17 cellular contexts compared by ENCODE assay signal in genomic region chr6:87692097-87692496, GRCh38. TPM values are rescaled to one million over a fixed set of nuclear protein-coding genes. Genes with fewer than 3 reads are reported as not detected.
DNase-seq lines count a peak whose midpoint lies in the region; ATAC-seq, FAIRE-seq and TF ChIP-seq lines count a peak whose summit lies in the region.
"Had no signal": no experiment of that assay in that cellular context is flagged by ENCODE, and none has a peak within 500 bp of the region (broad histone marks: within the 10 kb centered on the region; RNA-seq: fewer than 3 reads in every experiment).

No MANE protein-coding gene starts in this region.

- H4K8ac ChIP-seq in H9 (replicated peaks; ENCODE audit: insufficient read length, low read depth, low read length): no peak overlapping the region

- no peak overlapping the region for H3K18ac ChIP-seq in H9 (ENCODE audit: insufficient read length, low read depth, low read length)

- no peak overlapping the region for H4K5ac ChIP-seq in H9 (ENCODE audit: insufficient read length, low read depth, low read length)

- no peaks in the 10 kb centered on the region for H3K9me3 Mint-ChIP-seq in activated CD8-positive, alpha-beta T cell treated with anti-CD3 and anti-CD28 coated beads for 36 hours
- no peaks in the 10 kb centered on the region for H3K9me3 Mint-ChIP-seq in activated CD8-positive, alpha-beta T cell treated with anti-CD3 and anti-CD28 coated beads, Interleukin-2, amount 10 ng/mL, durations not matched to agents 7 days and 5 days (ENCODE audit: insufficient read depth)
- H3K9me3 Mint-ChIP-seq in H9: no peaks in the 10 kb centered on the region
- H3K9me3 Mint-ChIP-seq in dendritic cell treated with granulocyte-macrophage colony-stimulating factor and Interleukin-4, amounts not matched to agents 40 ng/mL and 50 ng/mL, for 4 days: no peaks in the 10 kb centered on the region
- no peaks in the 10 kb centered on the region for H3K9me3 Mint-ChIP-seq in stimulated activated memory B cell treated with anti-CD40 and anti-IgM and Interleukin-4, amounts not matched to agents 10 μg/mL and 1 μg/mL and 100 μg/mL, for 72 hours
- H3K9me3 Mint-ChIP-seq: nephron progenitor cell had no signal

- no peak overlapping the region for H2BK15ac ChIP-seq in H9 (ENCODE audit: low read depth, low read length)

- H3K9me3 ChIP-seq in H9 (ENCODE audit: control insufficient read depth, low read depth, low read length): no peaks in the 10 kb centered on the region
- H3K9me3 ChIP-seq: esophagus muscularis mucosa had no signal

- H3K23me2 ChIP-seq in H9 (ENCODE audit: insufficient read length, low read depth, low read length, poor library complexity, severe bottlenecking): no peaks in the 10 kb centered on the region

- H2BK12ac ChIP-seq in H9 (ENCODE audit: insufficient read length, low read depth, low read length): no peak overlapping the region

- H4K20me1 ChIP-seq in H9 (ENCODE audit: control insufficient read depth, insufficient read depth, insufficient read length): no peaks in the 10 kb centered on the region

- CTCF ChIA-PET in activated CD8-positive, alpha-beta T cell treated with anti-CD3 and anti-CD28 coated beads for 36 hours (lab: Charles Lee): interaction anchor here (1.2 kb wide), 1 partner anchor 36 kb away, joined by 3 read pairs; no protein-coding TSS in a partner anchor
- CTCF ChIA-PET in activated CD8-positive, alpha-beta T cell treated with anti-CD3 and anti-CD28 coated beads, Interleukin-2, amount 10 ng/mL, durations not matched to agents 7 days and 5 days (lab: Charles Lee): interaction anchor here (0.6 kb wide), 1 partner anchor 199 kb away, joined by 3 read pairs; no protein-coding TSS in a partner anchor

- DNase-seq in activated CD8-positive, alpha-beta T cell treated with anti-CD3 and anti-CD28 coated beads for 36 hours: no peak
- DNase-seq in activated CD8-positive, alpha-beta T cell treated with anti-CD3 and anti-CD28 coated beads, Interleukin-2, amount 10 ng/mL, durations not matched to agents 7 days and 5 days: no peak
- DNase-seq in H9 (no peak), urothelium cell line (ENCODE audit: low spot score) (no peak), posterior vena cava (ENCODE audit: low spot score) (no peak), kidney tubule cell (ENCODE audit: low spot score) (no peak)
- DNase-seq: brain microvascular endothelial cell, glutamatergic neuron, NCI-H1048, NCI-H69, nephron progenitor cell, right cardiac atrium, SW 1271 had no signal

- no peak overlapping the region for H2BK120ac ChIP-seq in H9 (ENCODE audit: low read depth, low read length, poor library complexity, severe bottlenecking)

- H3K4me1 Mint-ChIP-seq in activated CD8-positive, alpha-beta T cell treated with anti-CD3 and anti-CD28 coated beads for 36 hours (ENCODE audit: low read depth): peaks cover 73% of the 10 kb centered on the region
- H3K4me1 Mint-ChIP-seq in activated CD8-positive, alpha-beta T cell treated with anti-CD3 and anti-CD28 coated beads, Interleukin-2, amount 10 ng/mL, durations not matched to agents 7 days and 5 days (ENCODE audit: low read depth): peaks cover 32% of the 10 kb centered on the region
- peaks cover 53 to 58% of the 10 kb centered on the region in 2 experiments for H3K4me1 Mint-ChIP-seq in H9
- H3K4me1 Mint-ChIP-seq in dendritic cell treated with granulocyte-macrophage colony-stimulating factor and Interleukin-4, amounts not matched to agents 40 ng/mL and 50 ng/mL, for 4 days (ENCODE audit: low read depth): peaks cover 73% of the 10 kb centered on the region
- peaks cover 74% of the 10 kb centered on the region for H3K4me1 Mint-ChIP-seq in stimulated activated memory B cell treated with anti-CD40 and anti-IgM and Interleukin-4, amounts not matched to agents 10 μg/mL and 1 μg/mL and 100 μg/mL, for 72 hours

- intact Hi-C loops in activated CD8-positive, alpha-beta T cell treated with anti-CD3 and anti-CD28 coated beads for 36 hours (cut with micrococcal nuclease): no loop called here
- intact Hi-C loops in dendritic cell treated with granulocyte-macrophage colony-stimulating factor and Interleukin-4, amounts not matched to agents 40 ng/mL and 50 ng/mL, for 4 days (cut with micrococcal nuclease): loop anchor here (10.0 kb wide), 3 partner anchors 217 to 537 kb away; partner anchors contain the start of genes SLC35A1 and ZNF292
- intact Hi-C loops in posterior vena cava (cut with DNase I): no loop called here

- no peak overlapping the region for H3K4me3 Mint-ChIP-seq in activated CD8-positive, alpha-beta T cell treated with anti-CD3 and anti-CD28 coated beads for 36 hours
- H3K4me3 Mint-ChIP-seq in activated CD8-positive, alpha-beta T cell treated with anti-CD3 and anti-CD28 coated beads, Interleukin-2, amount 10 ng/mL, durations not matched to agents 7 days and 5 days: no peak overlapping the region
- H3K4me3 Mint-ChIP-seq in H9: no peak overlapping the region
- no peak overlapping the region for H3K4me3 Mint-ChIP-seq in dendritic cell treated with granulocyte-macrophage colony-stimulating factor and Interleukin-4, amounts not matched to agents 40 ng/mL and 50 ng/mL, for 4 days
- H3K4me3 Mint-ChIP-seq in stimulated activated memory B cell treated with anti-CD40 and anti-IgM and Interleukin-4, amounts not matched to agents 10 μg/mL and 1 μg/mL and 100 μg/mL, for 72 hours: no peak overlapping the region

- POLR2A ChIA-PET in activated CD8-positive, alpha-beta T cell treated with anti-CD3 and anti-CD28 coated beads for 36 hours (lab: Charles Lee): interaction anchor here (0.9 kb wide), 1 partner anchor 10 kb away, joined by 3 read pairs; no protein-coding TSS in a partner anchor
- POLR2A ChIA-PET in activated CD8-positive, alpha-beta T cell treated with anti-CD3 and anti-CD28 coated beads, Interleukin-2, amount 10 ng/mL, durations not matched to agents 7 days and 5 days (lab: Charles Lee): no interaction called here

- no peak for TF ChIP-seq CTCF in activated CD8-positive, alpha-beta T cell treated with anti-CD3 and anti-CD28 coated beads for 36 hours (IDR thresholded peaks at IDR 0.05)
- TF ChIP-seq CTCF in H9 (conservative IDR thresholded peaks at IDR 0.05): no peak

- no peak overlapping the region for H2AFZ ChIP-seq in H9 (ENCODE audit: low read length)

- FAIRE-seq in urothelium cell line (lab: Jason Lieb, UNC): no peak

- ATAC-seq in activated CD8-positive, alpha-beta T cell treated with anti-CD3 and anti-CD28 coated beads for 36 hours: peak; percentile 45
- ATAC-seq in activated CD8-positive, alpha-beta T cell treated with anti-CD3 and anti-CD28 coated beads, Interleukin-2, amount 10 ng/mL, durations not matched to agents 7 days and 5 days: no peak
- no peak for ATAC-seq in stimulated activated memory B cell treated with anti-CD40 and anti-IgM and Interleukin-4, amounts not matched to agents 10 μg/mL and 1 μg/mL and 100 μg/mL, for 72 hours

- no peak overlapping the region for H3K23ac ChIP-seq in H9 (ENCODE audit: insufficient read length, low read depth, low read length)

- no peak overlapping the region for H2BK5ac ChIP-seq in H9 (ENCODE audit: insufficient read length, low read length)

- H3K14ac ChIP-seq in H9 (ENCODE audit: insufficient read depth, low read length): no peak overlapping the region

- H3K27me3 ChIP-seq in H9 (ENCODE audit: insufficient read depth, low read length): no peaks in the 10 kb centered on the region
- H3K27me3 ChIP-seq: brain microvascular endothelial cell, esophagus muscularis mucosa had no signal

- H3K36me3 Mint-ChIP-seq in activated CD8-positive, alpha-beta T cell treated with anti-CD3 and anti-CD28 coated beads for 36 hours (ENCODE audit: low read depth): peaks cover 23% of the 10 kb centered on the region
- peaks cover 22% of the 10 kb centered on the region for H3K36me3 Mint-ChIP-seq in activated CD8-positive, alpha-beta T cell treated with anti-CD3 and anti-CD28 coated beads, Interleukin-2, amount 10 ng/mL, durations not matched to agents 7 days and 5 days (ENCODE audit: low read depth)
- peaks cover 2 to 4% (median 3%) of the 10 kb centered on the region in 3 experiments; a peak in 6 of 7 replicates for H3K36me3 Mint-ChIP-seq in H9 (ENCODE audit: insufficient read depth in 1 of 3, low read depth in 3 of 3)
- H3K36me3 Mint-ChIP-seq in dendritic cell treated with granulocyte-macrophage colony-stimulating factor and Interleukin-4, amounts not matched to agents 40 ng/mL and 50 ng/mL, for 4 days (ENCODE audit: low read depth): peaks cover 49% of the 10 kb centered on the region
- H3K36me3 Mint-ChIP-seq in stimulated activated memory B cell treated with anti-CD40 and anti-IgM and Interleukin-4, amounts not matched to agents 10 μg/mL and 1 μg/mL and 100 μg/mL, for 72 hours: peaks cover 9% of the 10 kb centered on the region

- H3K79me2 ChIP-seq in H9 (ENCODE audit: insufficient read depth, low read length): peaks cover 82% of the 10 kb centered on the region

- no peak overlapping the region for H3K4ac ChIP-seq in H9 (ENCODE audit: low read depth, low read length)

- H3K4me2 ChIP-seq in H9 (ENCODE audit: insufficient read depth, insufficient read length, low read length): no peak overlapping the region

- H3K27ac Mint-ChIP-seq in activated CD8-positive, alpha-beta T cell treated with anti-CD3 and anti-CD28 coated beads for 36 hours: no peak overlapping the region
- no peak overlapping the region for H3K27ac Mint-ChIP-seq in activated CD8-positive, alpha-beta T cell treated with anti-CD3 and anti-CD28 coated beads, Interleukin-2, amount 10 ng/mL, durations not matched to agents 7 days and 5 days
- no peak overlapping the region for H3K27ac Mint-ChIP-seq in H9
- peak overlapping the region; percentile 78 for H3K27ac Mint-ChIP-seq in dendritic cell treated with granulocyte-macrophage colony-stimulating factor and Interleukin-4, amounts not matched to agents 40 ng/mL and 50 ng/mL, for 4 days
- peak overlapping the region; percentile 53 for H3K27ac Mint-ChIP-seq in stimulated activated memory B cell treated with anti-CD40 and anti-IgM and Interleukin-4, amounts not matched to agents 10 μg/mL and 1 μg/mL and 100 μg/mL, for 72 hours

- no peak overlapping the region for H3K56ac ChIP-seq in H9 (ENCODE audit: insufficient read length, low read depth, low read length)

- H3K27ac ChIP-seq in H9 (ENCODE audit: insufficient read length, low read depth, low read length): no peak overlapping the region
- H3K27ac ChIP-seq: brain microvascular endothelial cell, RWPE1 had no signal

- peak overlapping the region; percentile 76 for H3T11ph ChIP-seq in H9 (ENCODE audit: low read length)

- no peak overlapping the region for H2AK5ac ChIP-seq in H9 (ENCODE audit: insufficient read length, low read length)

- no peaks in the 10 kb centered on the region for H3K27me3 Mint-ChIP-seq in activated CD8-positive, alpha-beta T cell treated with anti-CD3 and anti-CD28 coated beads for 36 hours
- H3K27me3 Mint-ChIP-seq in activated CD8-positive, alpha-beta T cell treated with anti-CD3 and anti-CD28 coated beads, Interleukin-2, amount 10 ng/mL, durations not matched to agents 7 days and 5 days (ENCODE audit: low read depth): no peaks in the 10 kb centered on the region
- no peaks in the 10 kb centered on the region for H3K27me3 Mint-ChIP-seq in H9 (ENCODE audit: low read depth)
- H3K27me3 Mint-ChIP-seq in dendritic cell treated with granulocyte-macrophage colony-stimulating factor and Interleukin-4, amounts not matched to agents 40 ng/mL and 50 ng/mL, for 4 days: no peaks in the 10 kb centered on the region
- H3K27me3 Mint-ChIP-seq in stimulated activated memory B cell treated with anti-CD40 and anti-IgM and Interleukin-4, amounts not matched to agents 10 μg/mL and 1 μg/mL and 100 μg/mL, for 72 hours: no peaks in the 10 kb centered on the region

- H4K91ac ChIP-seq in H9 (ENCODE audit: insufficient read length, low read depth, low read length): no peak overlapping the region

- H3K4me1 ChIP-seq in H9 (ENCODE audit: insufficient read depth, low read length): no peaks in the 10 kb centered on the region; the same call in 1 of the 2 replicates

- no peak overlapping the region for H2BK20ac ChIP-seq in H9 (ENCODE audit: low read depth, low read length, poor library complexity, severe bottlenecking)

- no peak overlapping the region for H3K9ac ChIP-seq in H9 (ENCODE audit: extremely low read depth, insufficient read length, low read length)

- no CpG with 5 or more reads among the region's 2 CpGs for WGBS in H9 (ENCODE audit: extremely low coverage, insufficient read length, low lambda C conversion rate)

- peaks cover 11% of the 10 kb centered on the region for H3K79me1 ChIP-seq in H9 (ENCODE audit: insufficient read depth, low read depth, low read length, poor library complexity, severe bottlenecking)

RNA-seq across cellular contexts. Expression of gene AKIRIN2, which starts 9.9 kb away (rescaled TPM):
- 10 to 100 TPM; 42.1 to 45.6 TPM for total RNA-seq in activated CD8-positive, alpha-beta T cell treated with anti-CD3 and anti-CD28 coated beads for 36 hours
- total RNA-seq in activated CD8-positive, alpha-beta T cell treated with anti-CD3 and anti-CD28 coated beads, Interleukin-2, amount 10 ng/mL, durations not matched to agents 7 days and 5 days: 10 to 100 TPM; 42.1 to 45.2 TPM
- total RNA-seq in H9 (2021) (75.7 and 75.9 TPM in 2 replicates), posterior vena cava (10 to 100 TPM; 32.7 to 38.0 TPM)

Comparison
In these comparisons a context has a peak if more than half of its experiments do, and no peak if none do; other contexts are left out.
1. H3K27ac Mint-ChIP-seq: peak in dendritic cell treated with granulocyte-macrophage colony-stimulating factor and Interleukin-4, amounts not matched to agents 40 ng/mL and 50 ng/mL, for 4 days (single experiment) and stimulated activated memory B cell treated with anti-CD40 and anti-IgM and Interleukin-4, amounts not matched to agents 10 μg/mL and 1 μg/mL and 100 μg/mL, for 72 hours (single experiment); none in activated CD8-positive, alpha-beta T cell treated with anti-CD3 and anti-CD28 coated beads for 36 hours (single experiment), activated CD8-positive, alpha-beta T cell treated with anti-CD3 and anti-CD28 coated beads, Interleukin-2, amount 10 ng/mL, durations not matched to agents 7 days and 5 days (single experiment) and H9 (0 of 3).